ENCODE assay signal across 7 cellular contexts in the genomic region with DNA sequence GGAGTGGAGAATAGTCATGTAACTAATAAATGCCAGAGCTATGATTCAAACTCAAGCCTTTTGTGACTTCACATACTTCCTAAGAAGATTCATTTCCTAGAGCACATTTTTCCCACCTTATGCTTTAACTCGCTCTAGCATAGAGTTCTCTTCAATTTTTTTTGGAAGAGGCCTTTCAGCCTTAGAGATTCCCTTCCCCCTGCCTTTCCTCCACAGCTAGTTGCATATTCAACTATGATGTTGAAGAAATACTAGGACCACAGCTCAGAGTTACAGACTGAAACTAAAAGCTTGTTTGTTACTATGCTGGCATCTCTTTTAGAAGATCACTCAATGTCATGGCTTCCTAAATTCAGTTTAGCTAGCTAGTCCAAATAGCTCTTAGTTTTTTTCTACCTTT.
DNase-seq lines count a peak whose midpoint lies in the region; ATAC-seq and TF ChIP-seq lines count a peak whose summit lies in the region.
"Not testable (repeated sequence)": the region's sequence is repeated elsewhere in the genome, so short reads cannot be mapped to it uniquely, and the experiment has no call there.

No MANE protein-coding gene starts in this region.

- H3K27me3 Mint-ChIP-seq in activated T-helper 17 cell treated with anti-CD3 and anti-CD28 coated beads, Interleukin-2, amount 50 U/mL, for 72 hours; memory B cell: not testable (repeated sequence)

- not testable (repeated sequence) for H3K27me3 ChIP-seq in RWPE2 (ENCODE audit: insufficient read depth, poor library complexity, severe bottlenecking)

- DNase-seq in ELR (ENCODE audit: low read depth) (peak; percentile 84), choroid plexus epithelial cell (ENCODE audit: low read depth) (peak; percentile 60)
- DNase-seq in RWPE2 (ENCODE audit: low spot score); memory B cell (ENCODE audit: low spot score in 2 of 2): not testable (repeated sequence)

- peak overlapping the region; percentile 79 for H3K4me3 Mint-ChIP-seq in activated T-helper 17 cell treated with anti-CD3 and anti-CD28 coated beads, Interleukin-2, amount 50 U/mL, for 72 hours
- peak overlapping the region; percentile 54 for H3K4me3 Mint-ChIP-seq in memory B cell

- peaks cover 15% of the 10 kb centered on the region for H3K4me1 Mint-ChIP-seq in activated T-helper 17 cell treated with anti-CD3 and anti-CD28 coated beads, Interleukin-2, amount 50 U/mL, for 72 hours
- not testable (repeated sequence) for H3K4me1 Mint-ChIP-seq in memory B cell

- not testable (repeated sequence) for H3K4me3 ChIP-seq in RWPE2 (ENCODE audit: severe bottlenecking); choroid plexus epithelial cell (ENCODE audit: low read depth, low read length)

- H3K36me3 ChIP-seq in RWPE2 (ENCODE audit: low read depth) = peaks cover 30% of the 10 kb centered on the region

- not testable (repeated sequence) for H3K4me1 ChIP-seq in RWPE2 (ENCODE audit: insufficient read depth, poor library complexity, severe bottlenecking)

- TF ChIP-seq CTCF in RWPE2 (IDR thresholded peaks at IDR 0.05; ENCODE audit: poor library complexity, severe bottlenecking); choroid plexus epithelial cell (conservative IDR thresholded peaks at IDR 0.05; ENCODE audit: low read depth, low read length): not testable (repeated sequence)

- H3K36me3 Mint-ChIP-seq in activated T-helper 17 cell treated with anti-CD3 and anti-CD28 coated beads, Interleukin-2, amount 50 U/mL, for 72 hours (ENCODE audit: low read depth) = peaks cover 44% of the 10 kb centered on the region
- peaks cover 19% of the 10 kb centered on the region for H3K36me3 Mint-ChIP-seq in memory B cell

- H3K9me3 ChIP-seq in RWPE2 (ENCODE audit: severe bottlenecking) = not testable (repeated sequence)

- H3K27ac Mint-ChIP-seq in activated T-helper 17 cell treated with anti-CD3 and anti-CD28 coated beads, Interleukin-2, amount 50 U/mL, for 72 hours = peak overlapping the region; percentile 93
- H3K27ac Mint-ChIP-seq in memory B cell = peak overlapping the region; percentile 67

- peak overlapping the region; percentile 93 for H3K27ac ChIP-seq in RWPE2 (ENCODE audit: poor library complexity, severe bottlenecking)

- ATAC-seq in GM21529 (IDR thresholded peaks at IDR 0.05; ENCODE audit: unreplicated experiment) (peak; percentile 37), HG03442 (IDR thresholded peaks at IDR 0.05; ENCODE audit: unreplicated experiment) (peak; percentile 43), RWPE2 (ENCODE audit: low read depth) (peak; percentile 96), memory B cell (ENCODE audit: low read depth) (peak; percentile 54)
- peak; percentile 68 for ATAC-seq in activated T-helper 17 cell treated with anti-CD3 and anti-CD28 coated beads, Interleukin-2, amount 50 U/mL, for 72 hours (replicated peaks)

- H3K9me3 Mint-ChIP-seq in activated T-helper 17 cell treated with anti-CD3 and anti-CD28 coated beads, Interleukin-2, amount 50 U/mL, for 72 hours; memory B cell: not testable (repeated sequence)

Comparison
In these comparisons a context has a peak if more than half of its experiments do, and no peak if none do; other contexts are left out.
1. ATAC-seq: peak in every context shown above with its lines; median percentile 96 in RWPE2; 68 in activated T-helper 17 cell treated with anti-CD3 and anti-CD28 coated beads, Interleukin-2, amount 50 U/mL, for 72 hours; 54 in memory B cell; 43 in HG03442; 37 in GM21529.